ENCODE assay signal across 8 cellular contexts in genomic region chr1:28104866-28105467, GRCh38. TPM values are rescaled to one million over a fixed set of nuclear protein-coding genes. Genes with fewer than 3 reads are reported as not detected.
DNase-seq lines count a peak whose midpoint lies in the region; ATAC-seq, FAIRE-seq and TF ChIP-seq lines count a peak whose summit lies in the region.

No MANE protein-coding gene starts in this region.

- H2BK15ac ChIP-seq in mesenchymal stem cell (ENCODE audit: low read depth, poor library complexity, severe bottlenecking) = no peak overlapping the region

- H2AFZ ChIP-seq in mesenchymal stem cell (ENCODE audit: low read depth, low read length) = no peak overlapping the region

- no peak overlapping the region for H3K18ac ChIP-seq in mesenchymal stem cell (ENCODE audit: low read depth in 1 of 2, low read length in 2 of 2)

- peak overlapping the region; percentile 44 for H3K4me2 ChIP-seq in mesenchymal stem cell (ENCODE audit: low read length, poor library complexity, severe bottlenecking)

- TF ChIP-seq CTCF in BE2C (IDR thresholded peaks at IDR 0.05; ENCODE audit: low read depth, low read length) (no peak), D721Med (IDR thresholded peaks at IDR 0.05; ENCODE audit: insufficient read depth, missing control alignments) (no peak)

- no peak overlapping the region for H2AK5ac ChIP-seq in mesenchymal stem cell (ENCODE audit: low read length, severe bottlenecking)

- H2BK5ac ChIP-seq in mesenchymal stem cell (ENCODE audit: low read depth, low read length, poor library complexity, severe bottlenecking) = no peak overlapping the region

- H4K91ac ChIP-seq in mesenchymal stem cell (ENCODE audit: low read length) = no peak overlapping the region

- no peak overlapping the region for H3K23ac ChIP-seq in mesenchymal stem cell (ENCODE audit: low read length in 2 of 2)

- H2BK12ac ChIP-seq in mesenchymal stem cell (ENCODE audit: low read length in 2 of 2) = no peak overlapping the region

- H3K14ac ChIP-seq in mesenchymal stem cell (ENCODE audit: low read length in 2 of 2) = no peak overlapping the region

- peak overlapping the region in 1 of 2 experiments; percentile 35 for H3K4ac ChIP-seq in mesenchymal stem cell (ENCODE audit: low read depth in 1 of 2, low read length in 2 of 2)

- H3K4me3 Mint-ChIP-seq in T-helper 17 cell = no peak overlapping the region

- no peaks in the 10 kb centered on the region for H3K27me3 ChIP-seq in BE2C
- H3K27me3 ChIP-seq in endocrine pancreas (ENCODE audit: control insufficient read depth, insufficient read depth, low read length) = no peaks in the 10 kb centered on the region
- H3K27me3 ChIP-seq in mesenchymal stem cell (ENCODE audit: control insufficient read depth in 1 of 2, insufficient read depth in 1 of 2, low read length in 2 of 2) = no peaks in the 10 kb centered on the region

- no peaks in the 10 kb centered on the region for H3K79me1 ChIP-seq in mesenchymal stem cell (replicated peaks; ENCODE audit: low read length, poor library complexity, severe bottlenecking)

- DNase-seq in BE2C (peak; percentile 49), NCI-H226 (peak; percentile 33), mesenchymal stem cell (peak; percentile 79), D721Med (ENCODE audit: insufficient read length, low spot score) (no peak), NCI-H1694 (lab: John Stamatoyannopoulos, UW) (no peak), T-helper 17 cell (no peak)
- DNase-seq in activated naive CD4-positive, alpha-beta T cell treated with Interleukin-2 at 50 U/mL for 16 hours = no peak

- H3K4me3 ChIP-seq in BE2C (ENCODE audit: low read depth, low read length) (peak overlapping the region; percentile 58), endocrine pancreas (ENCODE audit: control insufficient read depth, insufficient read depth, low read length) (peak overlapping the region; percentile 66), mesenchymal stem cell (ENCODE audit: insufficient read depth in 1 of 2, low read depth in 1 of 2, low read length in 2 of 2) (peak overlapping the region in 1 of 2 experiments; percentile 74)

- no peak for FAIRE-seq in D721Med (lab: Jason Lieb, UNC)

- no peak overlapping the region for H2BK120ac ChIP-seq in mesenchymal stem cell (ENCODE audit: low read depth, low read length)

- ATAC-seq in T-helper 17 cell = no peak

- WGBS in mesenchymal stem cell = 28% methylated on average over 10 of the region's 11 CpGs

- H3K4me1 Mint-ChIP-seq in T-helper 17 cell = no peaks in the 10 kb centered on the region

- H3K9ac ChIP-seq in endocrine pancreas (ENCODE audit: control insufficient read depth, insufficient read depth, low read length) (peak overlapping the region; percentile 52), mesenchymal stem cell (ENCODE audit: low read length) (peak overlapping the region; percentile 75)

- H3K27ac Mint-ChIP-seq in T-helper 17 cell = no peak overlapping the region

- no peaks in the 10 kb centered on the region for H3K36me3 ChIP-seq in BE2C
- H3K36me3 ChIP-seq in endocrine pancreas (ENCODE audit: control insufficient read depth, insufficient read depth, low read length) = no peaks in the 10 kb centered on the region
- no peaks in the 10 kb centered on the region for H3K36me3 ChIP-seq in mesenchymal stem cell (ENCODE audit: control insufficient read depth in 1 of 2, insufficient read depth in 2 of 2, low read depth in 1 of 2, low read length in 2 of 2)

- no peaks in the 10 kb centered on the region for H3K9me3 ChIP-seq in BE2C
- H3K9me3 ChIP-seq in endocrine pancreas (ENCODE audit: control insufficient read depth, low read length) = no peaks in the 10 kb centered on the region
- no peaks in the 10 kb centered on the region for H3K9me3 ChIP-seq in mesenchymal stem cell (ENCODE audit: control insufficient read depth, low read length)
- H3K9me3 ChIP-seq in T-helper 17 cell (ENCODE audit: control insufficient read depth, low read length, poor library complexity, severe bottlenecking) = no peaks in the 10 kb centered on the region

- no peaks in the 10 kb centered on the region for H3K4me1 ChIP-seq in BE2C
- H3K4me1 ChIP-seq in endocrine pancreas (ENCODE audit: control insufficient read depth, insufficient read depth, low read length) = no peaks in the 10 kb centered on the region
- H3K4me1 ChIP-seq in mesenchymal stem cell (ENCODE audit: control insufficient read depth, insufficient read depth, low read depth, low read length) = peaks cover 3% of the 10 kb centered on the region

- H3K36me3 Mint-ChIP-seq in T-helper 17 cell (ENCODE audit: low read depth) = peaks cover 2% of the 10 kb centered on the region

- peak overlapping the region; percentile 41 for H3K27ac ChIP-seq in mesenchymal stem cell (ENCODE audit: low read length, poor library complexity, severe bottlenecking)

- peak overlapping the region; percentile 79 for H4K8ac ChIP-seq in mesenchymal stem cell (ENCODE audit: low read length)

- no peaks in the 10 kb centered on the region for H3K27me3 Mint-ChIP-seq in T-helper 17 cell

RNA-seq across cellular contexts. Expression of gene EYA3, which starts 16.6 kb away (rescaled TPM):
- 3.7 TPM for polyA plus RNA-seq in BE2C (2012; ENCODE audit: insufficient read depth, insufficient read length, low read depth)
- 11.4 TPM for polyA plus RNA-seq in mesenchymal stem cell (2013, experiment 1 of 2)
- 10.9 TPM for polyA plus RNA-seq in mesenchymal stem cell (2013, experiment 2 of 2)
- total RNA-seq in T-helper 17 cell = 10 to 100 TPM; 12.5 to 13.8 TPM

Comparison
In these comparisons a context has a peak if more than half of its experiments do, and no peak if none do; other contexts are left out.
1. DNase-seq: peak in BE2C (single experiment), NCI-H226 (single experiment) and mesenchymal stem cell (single experiment); none in D721Med (single experiment), activated naive CD4-positive, alpha-beta T cell treated with Interleukin-2 at 50 U/mL for 16 hours (single experiment), NCI-H1694 (single experiment) and T-helper 17 cell (0 of 3).